In genomic region chr12:25025951-25026490, GRCh38 we compare ENCODE assay signal across 21 cellular contexts.
A peak's percentile ranks its signal among the peaks of the same experiment; 100 is the strongest.
DNase-seq lines count a peak whose midpoint lies in the region; FAIRE-seq and TF ChIP-seq lines count a peak whose summit lies in the region.
"Had no signal": no experiment of that assay in that cellular context is flagged by ENCODE, and none has a peak within 500 bp of the region (broad histone marks: within the 10 kb centered on the region; RNA-seq: fewer than 3 reads in every experiment).

No MANE protein-coding gene starts in this region.

- 95 to 98% methylated on average over 1 of the region's 1 CpG for WGBS in thyroid gland, 2 donors
- 85 to 89% (median 88%) methylated on average over 1 of the region's 1 CpG for WGBS in adrenal gland, 4 donors
- 97 to 100% methylated on average over 1 of the region's 1 CpG for WGBS in esophagus squamous epithelium, 2 donors

- TF ChIP-seq POLR2A in thyroid gland (IDR thresholded peaks at IDR 0.05), result no peak
- no peak for TF ChIP-seq POLR2A in adrenal gland (IDR thresholded peaks at IDR 0.05)
- no peak for TF ChIP-seq POLR2A in esophagus squamous epithelium (IDR thresholded peaks at IDR 0.05)

- peaks cover 46 to 71% (median 63%) of the 10 kb centered on the region in 10 experiments for H3K4me1 ChIP-seq in BLaER1 treated with 17β-estradiol and CSF1 and Interleukin-3, amounts not matched to agents 10 nM and 100 nM
- H3K4me1 ChIP-seq in OCI-LY1 (ENCODE audit: insufficient read depth, low read length, severe bottlenecking) (peaks cover 65% of the 10 kb centered on the region), thyroid gland (peaks cover 7 to 16% of the 10 kb centered on the region in 2 donors), adrenal gland (replicated peaks in 1 of 2) (no peaks in the 10 kb centered on the region), esophagus squamous epithelium (no peaks in the 10 kb centered on the region)

- 0 out of 22 replicates have a peak, but pooled peaks cover 0 to 4% (median 0%) of the 10 kb centered on the region in 11 experiments for H3K9me3 ChIP-seq in BLaER1 treated with 17β-estradiol and CSF1 and Interleukin-3, amounts not matched to agents 10 nM and 100 nM (replicated peaks in 1 of 11)
- H3K9me3 ChIP-seq in OCI-LY1 (ENCODE audit: low read length) (no peaks in the 10 kb centered on the region), thyroid gland (no peaks in the 10 kb centered on the region), adrenal gland (replicated peaks in 1 of 3) (no peaks in the 10 kb centered on the region), esophagus squamous epithelium (no peaks in the 10 kb centered on the region)

- peak overlapping the region in 9 of 11 experiments; percentile 67 to 80 (median 76); a peak in 17 of 22 replicates for H3K9ac ChIP-seq in BLaER1 treated with 17β-estradiol and CSF1 and Interleukin-3, amounts not matched to agents 10 nM and 100 nM
- H3K9ac ChIP-seq in OCI-LY1 (ENCODE audit: low read length), result peak overlapping the region; percentile 60

- peaks cover 0 to 37% (median 19%) of the 10 kb centered on the region in 11 experiments; a peak in 13 of 22 replicates for H3K36me3 ChIP-seq in BLaER1 treated with 17β-estradiol and CSF1 and Interleukin-3, amounts not matched to agents 10 nM and 100 nM
- H3K36me3 ChIP-seq in OCI-LY1 (ENCODE audit: insufficient read depth, low read length), result no peaks in the 10 kb centered on the region
- no peaks in the 10 kb centered on the region for H3K36me3 ChIP-seq in thyroid gland
- H3K36me3 ChIP-seq in adrenal gland (replicated peaks in 1 of 2), result no peaks in the 10 kb centered on the region
- no peaks in the 10 kb centered on the region for H3K36me3 ChIP-seq in esophagus squamous epithelium

- no peak for DNase-seq in HTR-8/SVneo (ENCODE audit: insufficient read length, low spot score)
- DNase-seq in thyroid gland, result no peak
- no peak for DNase-seq in adrenal gland
- DNase-seq in iPS-NIHi11 (ENCODE audit: low spot score), result no peak
- DNase-seq in esophagus squamous epithelium (lab: John Stamatoyannopoulos, UW), result no peak
- DNase-seq: CD4-positive, CD25-positive, alpha-beta regulatory T cell; DMS79; MM.1S; NCI-H1092; NCI-H1436; NCI-H187 treated with DMSO at 0.1 percent for 48 hours; NCI-H226; NCI-H510A treated with DMSO at 0.1 percent for 48 hours; NCI-H82; OCI-M1; Right ventricle myocardium superior; SW 1271; T-helper 17 cell had no signal

- no peaks in the 10 kb centered on the region for H3K79me2 ChIP-seq in OCI-LY1 (ENCODE audit: insufficient read depth, low read length)

- peak overlapping the region in 10 of 11 experiments; percentile 29 to 85 (median 74); a peak in 19 of 22 replicates for H3K27ac ChIP-seq in BLaER1 treated with 17β-estradiol and CSF1 and Interleukin-3, amounts not matched to agents 10 nM and 100 nM
- peak overlapping the region; percentile 95 for H3K27ac ChIP-seq in OCI-LY1 (ENCODE audit: low read depth, low read length, poor library complexity, severe bottlenecking)
- H3K27ac ChIP-seq in thyroid gland, result peak overlapping the region in 2 of 3 donors; percentile 40 to 51
- no peak overlapping the region for H3K27ac ChIP-seq in adrenal gland
- H3K27ac ChIP-seq in esophagus squamous epithelium, result no peak overlapping the region

- peak overlapping the region in 7 of 10 experiments; percentile 20 to 54 (median 44); a peak in 9 of 20 replicates for H3K4me3 ChIP-seq in BLaER1 treated with 17β-estradiol and CSF1 and Interleukin-3, amounts not matched to agents 10 nM and 100 nM
- H3K4me3 ChIP-seq in OCI-LY1 (ENCODE audit: low read depth, low read length, poor library complexity, severe bottlenecking) (peak overlapping the region; percentile 36), thyroid gland (replicated peaks in 1 of 3) (no peak overlapping the region), adrenal gland (no peak overlapping the region), esophagus squamous epithelium (no peak overlapping the region)

- H3K27me3 ChIP-seq in BLaER1 treated with 17β-estradiol and CSF1 and Interleukin-3, amounts not matched to agents 10 nM and 100 nM, result no peaks in the 10 kb centered on the region
- H3K27me3 ChIP-seq in OCI-LY1 (ENCODE audit: insufficient read depth, low read length) (no peaks in the 10 kb centered on the region), thyroid gland (no peaks in the 10 kb centered on the region), adrenal gland (no peaks in the 10 kb centered on the region), esophagus squamous epithelium (no peaks in the 10 kb centered on the region)

- no peak overlapping the region for H2AFZ ChIP-seq in OCI-LY1 (ENCODE audit: low read length)

- intact Hi-C loops in thyroid gland (cut with DNase I), result no loop called here
- intact Hi-C loops in adrenal gland (cut with DNase I), result no loop called here
- intact Hi-C loops in esophagus squamous epithelium (cut with DNase I), result no loop called here

- H3F3A ChIP-seq in OCI-LY1 (ENCODE audit: insufficient read depth, low read length), result 0 out of 2 replicates have a peak, but pooled peaks cover 8% of the 10 kb centered on the region

- H4K20me1 ChIP-seq in BLaER1 treated with 17β-estradiol and CSF1 and Interleukin-3, amounts not matched to agents 10 nM and 100 nM, result no peaks in the 10 kb centered on the region
- H4K20me1 ChIP-seq in OCI-LY1 (ENCODE audit: insufficient read depth, low read length), result no peaks in the 10 kb centered on the region

- peak; percentile 49 for FAIRE-seq in HTR-8/SVneo (lab: Jason Lieb, UNC)
- FAIRE-seq: H54 had no signal

- peak overlapping the region; percentile 76 to 97 (median 85) for H3K4me2 ChIP-seq in BLaER1 treated with 17β-estradiol and CSF1 and Interleukin-3, amounts not matched to agents 10 nM and 100 nM
- H3K4me2 ChIP-seq in OCI-LY1 (ENCODE audit: low read length), result peak overlapping the region; percentile 57

- no peaks in the 10 kb centered on the region for H3K9me2 ChIP-seq in OCI-LY1 (ENCODE audit: low read depth, low read length)

- TF ChIP-seq CTCF in OCI-LY1 (IDR thresholded peaks at IDR 0.05; ENCODE audit: low read length), result no peak
- no peak for TF ChIP-seq CTCF in thyroid gland (IDR thresholded peaks at IDR 0.05)
- no peak for TF ChIP-seq CTCF in adrenal gland (IDR thresholded peaks at IDR 0.05)
- TF ChIP-seq CTCF in esophagus squamous epithelium (IDR thresholded peaks at IDR 0.05), result no peak

Comparison
In these comparisons a context has a peak if more than half of its experiments do, and no peak if none do; other contexts are left out.
1. H3K27ac ChIP-seq: peak in BLaER1 treated with 17β-estradiol and CSF1 and Interleukin-3, amounts not matched to agents 10 nM and 100 nM (10 of 11), OCI-LY1 (single experiment) and thyroid gland (2 of 3); none in adrenal gland (0 of 5) and esophagus squamous epithelium (0 of 4).
2. H3K4me3 ChIP-seq: peak in BLaER1 treated with 17β-estradiol and CSF1 and Interleukin-3, amounts not matched to agents 10 nM and 100 nM (7 of 10) and OCI-LY1 (single experiment); none in thyroid gland (0 of 3), adrenal gland (0 of 4) and esophagus squamous epithelium (0 of 4).